11 cellular contexts compared by ENCODE assay signal in the genomic region with DNA sequence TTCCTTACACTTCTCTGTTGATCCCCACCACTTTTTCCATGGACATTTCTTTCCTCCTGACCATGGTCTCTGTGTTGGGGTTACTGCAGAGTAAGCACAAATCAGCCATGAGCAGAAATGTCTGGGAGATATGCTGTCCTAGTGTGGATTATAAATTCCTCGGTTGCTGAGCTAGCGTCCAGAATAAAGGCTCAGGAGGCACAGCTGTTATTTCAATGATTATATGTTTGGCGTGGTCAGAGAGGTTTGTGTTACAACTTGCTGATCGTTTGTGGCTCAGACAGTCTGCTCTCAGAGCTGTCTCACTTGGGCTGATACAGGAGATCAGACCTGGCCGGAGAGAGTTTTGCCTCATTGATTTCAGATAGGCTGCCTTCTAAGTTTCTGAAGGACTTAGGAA. TPM values are rescaled to one million over a fixed set of nuclear protein-coding genes. Genes with fewer than 3 reads are reported as not detected.
DNase-seq lines count a peak whose midpoint lies in the region; ATAC-seq and TF ChIP-seq lines count a peak whose summit lies in the region.
"Had no signal": no experiment of that assay in that cellular context is flagged by ENCODE, and none has a peak within 500 bp of the region (broad histone marks: within the 10 kb centered on the region; RNA-seq: fewer than 3 reads in every experiment).

No MANE protein-coding gene starts in this region.

- no peaks in the 10 kb centered on the region for H3K4me1 ChIP-seq in fibroblast of lung (ENCODE audit: control insufficient read depth, extremely low read depth, insufficient read depth, low read length)

- DNase-seq in Right ventricle myocardium inferior (ENCODE audit: missing footprints): no peak
- DNase-seq in cardiac septum (ENCODE audit: low spot score): no peak
- DNase-seq in fibroblast of lung (ENCODE audit: low read depth in 2 of 2): peak; percentile 52 to 64
- no peak for DNase-seq in nephron progenitor cell
- DNase-seq in head of caudate nucleus: no peak
- no peak for DNase-seq in T-helper 2 cell treated with Interferon-gamma antibody and Interleukin-4, amounts not matched to agents 5 μg/mL and 100 μg/mL, for 36 hours (ENCODE audit: low spot score)
- DNase-seq in hepatic stellate cell (ENCODE audit: low spot score): no peak
- DNase-seq: ACHN, natural killer cell, NCI-H510A treated with DMSO at 0.1 percent for 48 hours had no signal

- H3K27ac ChIP-seq in fibroblast of lung (ENCODE audit: insufficient read depth, low read length): no peak overlapping the region

- ATAC-seq in Right ventricle myocardium inferior (peak; percentile 76), HG03097 (IDR thresholded peaks at IDR 0.05; ENCODE audit: low FRiP score, unreplicated experiment) (no peak)
- ATAC-seq: natural killer cell had no signal

- no peak overlapping the region for H2AFZ ChIP-seq in fibroblast of lung (ENCODE audit: low read length)

- no peaks in the 10 kb centered on the region for H3K36me3 ChIP-seq in fibroblast of lung (ENCODE audit: control insufficient read depth, insufficient read depth, low read length)

- H3K9me3 Mint-ChIP-seq in nephron progenitor cell: peaks cover 11% of the 10 kb centered on the region
- no peaks in the 10 kb centered on the region for H3K9me3 Mint-ChIP-seq in T-helper 2 cell treated with Interferon-gamma antibody and Interleukin-4, amounts not matched to agents 5 μg/mL and 100 μg/mL, for 36 hours

- no peaks in the 10 kb centered on the region for H3K9me3 ChIP-seq in fibroblast of lung (ENCODE audit: control insufficient read depth, insufficient read depth, low read depth, low read length)

- no peak overlapping the region for H3K9ac ChIP-seq in fibroblast of lung (ENCODE audit: insufficient read depth, low read length)

- TF ChIP-seq CTCF in fibroblast of lung (conservative IDR thresholded peaks at IDR 0.05 in 1 of 2, IDR thresholded peaks at IDR 0.05 in 1 of 2; ENCODE audit: low read depth in 1 of 2, low read length in 2 of 2) (no peak), nephron progenitor cell (IDR thresholded peaks at IDR 0.05) (no peak)

- H3K27ac Mint-ChIP-seq in nephron progenitor cell: peak overlapping the region; percentile 71
- H3K27ac Mint-ChIP-seq in T-helper 2 cell treated with Interferon-gamma antibody and Interleukin-4, amounts not matched to agents 5 μg/mL and 100 μg/mL, for 36 hours: no peak overlapping the region
- H3K27ac Mint-ChIP-seq: natural killer cell had no signal

- H4K20me1 ChIP-seq in fibroblast of lung (ENCODE audit: control insufficient read depth, extremely low read depth, insufficient read depth, low read length): no peaks in the 10 kb centered on the region

- peak overlapping the region; percentile 16 for H3K4me2 ChIP-seq in fibroblast of lung (ENCODE audit: extremely low read depth, insufficient read depth, low read length)

- H3K79me2 ChIP-seq in fibroblast of lung (ENCODE audit: control insufficient read depth, insufficient read depth, low read length): no peaks in the 10 kb centered on the region

- intact Hi-C loops in Right ventricle myocardium inferior (cut with DNase I): no loop called here
- intact Hi-C loops in cardiac septum (cut with DNase I): no loop called here
- intact Hi-C loops in head of caudate nucleus (cut with DNase I): no loop called here

- peaks cover 12% of the 10 kb centered on the region for H3K36me3 Mint-ChIP-seq in nephron progenitor cell (ENCODE audit: low read depth)
- H3K36me3 Mint-ChIP-seq in T-helper 2 cell treated with Interferon-gamma antibody and Interleukin-4, amounts not matched to agents 5 μg/mL and 100 μg/mL, for 36 hours (ENCODE audit: low read depth): no peaks in the 10 kb centered on the region
- H3K36me3 Mint-ChIP-seq: natural killer cell had no signal

- peaks cover 11% of the 10 kb centered on the region for H3K4me1 Mint-ChIP-seq in nephron progenitor cell
- no peaks in the 10 kb centered on the region for H3K4me1 Mint-ChIP-seq in T-helper 2 cell treated with Interferon-gamma antibody and Interleukin-4, amounts not matched to agents 5 μg/mL and 100 μg/mL, for 36 hours (ENCODE audit: low read depth)
- H3K4me1 Mint-ChIP-seq: natural killer cell had no signal

- H3K27me3 ChIP-seq in fibroblast of lung (ENCODE audit: control insufficient read depth, insufficient read depth, low read length): no peaks in the 10 kb centered on the region

- no peak overlapping the region for H3K4me3 ChIP-seq in fibroblast of lung (replicated peaks in 1 of 4; ENCODE audit: control extremely low read depth in 1 of 4, insufficient read depth in 1 of 4, low read depth in 3 of 4, low read length in 4 of 4)

- peaks cover 3% of the 10 kb centered on the region for H3K27me3 Mint-ChIP-seq in nephron progenitor cell (ENCODE audit: low read depth, poor library complexity)
- H3K27me3 Mint-ChIP-seq in T-helper 2 cell treated with Interferon-gamma antibody and Interleukin-4, amounts not matched to agents 5 μg/mL and 100 μg/mL, for 36 hours (ENCODE audit: low read depth): peaks cover 9% of the 10 kb centered on the region

- H3K4me3 Mint-ChIP-seq in nephron progenitor cell: no peak overlapping the region
- H3K4me3 Mint-ChIP-seq in T-helper 2 cell treated with Interferon-gamma antibody and Interleukin-4, amounts not matched to agents 5 μg/mL and 100 μg/mL, for 36 hours: no peak overlapping the region
- H3K4me3 Mint-ChIP-seq: natural killer cell had no signal

RNA-seq across cellular contexts. Expression of a gene that starts 37.5 kb away (rescaled TPM):
- 3.8 TPM for total RNA-seq in Right ventricle myocardium inferior
- total RNA-seq in cardiac septum: 0.40 TPM
- 0.99 and 2.8 TPM in 2 replicates for total RNA-seq in fibroblast of lung
- polyA plus RNA-seq in fibroblast of lung: 0.66 and 3.9 TPM in 2 replicates
- 0.40 and 2.5 TPM in 2 replicates for polyA plus RNA-seq in fibroblast of lung (2012)
- 2.7 TPM in 1 of 2 replicates, not detected in the other for polyA minus RNA-seq in fibroblast of lung (ENCODE audit: low replicate concordance)
- total RNA-seq: natural killer cell had no signal

Comparison
In these comparisons a context has a peak if more than half of its experiments do, and no peak if none do; other contexts are left out.
1. DNase-seq: peak in fibroblast of lung (2 of 2); none in Right ventricle myocardium inferior (single experiment), cardiac septum (single experiment), nephron progenitor cell (single experiment), head of caudate nucleus (0 of 42), T-helper 2 cell treated with Interferon-gamma antibody and Interleukin-4, amounts not matched to agents 5 μg/mL and 100 μg/mL, for 36 hours (single experiment) and hepatic stellate cell (single experiment).